ENCODE assay signal across 33 cellular contexts in genomic region chr5:107208867-107209266, GRCh38.
"Had no signal": no experiment of that assay in that cellular context is flagged by ENCODE, and none has a peak within 500 bp of the region (broad histone marks: within the 10 kb centered on the region; RNA-seq: fewer than 3 reads in every experiment).

No MANE protein-coding gene starts in this region.

- H3K4me3 ChIP-seq: adrenal gland, body of pancreas, breast epithelium had no signal

- FAIRE-seq: astrocyte, TTC549 had no signal

- H3K27me3 ChIP-seq: adrenal gland, body of pancreas, brain microvascular endothelial cell, breast epithelium had no signal

- ATAC-seq: activated CD8-positive, alpha-beta T cell treated with anti-CD3 and anti-CD28 coated beads for 36 hours; activated naive CD4-positive, alpha-beta T cell treated with anti-CD3 and anti-CD28 coated beads, Interleukin-2, amount 50 U/mL, for 72 hours; activated T-cell treated with anti-CD3 and anti-CD28 coated beads, Interleukin-2, amount 50 U/mL, for 4 hours; activated T-cell treated with anti-CD3 and anti-CD28 coated beads, Interleukin-2, amount 50 U/mL, for 72 hours; activated T-helper 17 cell treated with anti-CD3 and anti-CD28 coated beads, Interleukin-2, amount 50 U/mL, for 72 hours; body of pancreas had no signal

- H3K9me3 ChIP-seq: adrenal gland, body of pancreas, breast epithelium had no signal

- H3K4me1 ChIP-seq: adrenal gland, body of pancreas, breast epithelium had no signal

- DNase-seq: activated B cell treated with CpG ODN at 0.5 μM for 24 hours; activated CD4-positive, alpha-beta memory T cell treated with anti-CD3 and anti-CD28 coated beads for 36 hours; activated CD4-positive, alpha-beta T cell treated with anti-CD3 and anti-CD28 coated beads for 4 hours; activated CD4-positive, alpha-beta T cell treated with anti-CD3 and anti-CD28 coated beads, Interleukin-2, amount 10 ng/mL, durations not matched to agents 24 days and 14 days; activated CD4-positive, alpha-beta T cell treated with anti-CD3 and anti-CD28 coated beads, Interleukin-2, amount 50 U/mL, for 1 hour; activated CD4-positive, alpha-beta T cell treated with anti-CD3 and anti-CD28 coated beads, Interleukin-2, amount 50 U/mL, for 4 hours; activated CD4-positive, CD25-positive, alpha-beta regulatory T cell treated with anti-CD3 and anti-CD28 coated beads, Interleukin-2, amount 50 U/mL, for 72 hours; activated CD8-positive, alpha-beta memory T cell treated with anti-CD3 and anti-CD28 coated beads, Interleukin-2, amount 50 U/mL, for 4 hours; activated CD8-positive, alpha-beta T cell treated with anti-CD3 and anti-CD28 coated beads for 36 hours; activated effector memory CD4-positive, alpha-beta T cell treated with anti-CD3 and anti-CD28 coated beads, Interleukin-2, amount 50 U/mL, for 16 hours; activated gamma-delta T cell treated with Interleukin-2 at 50 U/mL for 16 hours; activated naive CD4-positive, alpha-beta T cell; activated naive CD4-positive, alpha-beta T cell treated with anti-CD3 and anti-CD28 coated beads for 36 hours; activated naive CD4-positive, alpha-beta T cell treated with anti-CD3 and anti-CD28 coated beads, Interleukin-2, amount 50 U/mL, for 16 hours; activated naive CD8-positive, alpha-beta T cell treated with anti-CD3 and anti-CD28 coated beads for 36 hours; activated T-cell treated with anti-CD3 and anti-CD28 coated beads for 4 hours; activated T-cell treated with anti-CD3 and anti-CD28 coated beads, Interleukin-2, amount 50 U/mL, for 1 hour; activated T-cell treated with anti-CD3 and anti-CD28 coated beads, Interleukin-2, amount 50 U/mL, for 4 hours; activated T-cell treated with anti-CD3 and anti-CD28 coated beads, Interleukin-2, amount 50 U/mL, for 72 hours; adrenal gland; amniotic stem cell; aorta; body of pancreas; brain microvascular endothelial cell; central memory CD4-positive, alpha-beta T cell; T-helper 2 cell; T-helper 9 cell had no signal

- H3K27ac ChIP-seq: adrenal gland, body of pancreas, brain microvascular endothelial cell, breast epithelium, VCaP had no signal

- H3K36me3 ChIP-seq: adrenal gland, brain microvascular endothelial cell, breast epithelium had no signal
